8 cellular contexts compared by ENCODE assay signal in genomic region chr1:38817958-38818705, GRCh38. TPM values are rescaled to one million over a fixed set of nuclear protein-coding genes. Genes with fewer than 3 reads are reported as not detected.
DNase-seq lines count a peak whose midpoint lies in the region; ATAC-seq and TF ChIP-seq lines count a peak whose summit lies in the region.

No MANE protein-coding gene starts in this region.

- H3K27ac ChIP-seq in OCI-LY7 (ENCODE audit: low read depth, low read length, poor library complexity, severe bottlenecking) (no peak overlapping the region), right cardiac atrium (ENCODE audit: low read length) (no peak overlapping the region)

- intact Hi-C loops in OCI-LY7 (cut with micrococcal nuclease; ENCODE audit: unreplicated experiment) (no loop called here), right cardiac atrium (cut with DNase I) (loop anchor here in 1 of 4 donors (5.0 kb wide), 1 partner anchor 211 kb away; no protein-coding TSS in a partner anchor)

- WGBS in right cardiac atrium = 3% methylated on average over 79 of the region's 79 CpGs

- CTCF ChIA-PET in OCI-LY7 (lab: Charles Lee; ENCODE audit: unreplicated experiment) = no interaction called here

- H3K9me2 ChIP-seq in OCI-LY7 (ENCODE audit: insufficient read depth, low read length) = no peaks in the 10 kb centered on the region

- H3K27me3 ChIP-seq in right cardiac atrium (ENCODE audit: control insufficient read depth, insufficient read depth) = no peaks in the 10 kb centered on the region

- H3K36me3 ChIP-seq in OCI-LY7 (ENCODE audit: insufficient read depth, low read length) = no peaks in the 10 kb centered on the region

- ATAC-seq in right cardiac atrium (peak; percentile 64 to 82), HG03460 (IDR thresholded peaks at IDR 0.05; ENCODE audit: unreplicated experiment) (no peak), HG02623 (IDR thresholded peaks at IDR 0.05; ENCODE audit: unreplicated experiment) (no peak)

- no peaks in the 10 kb centered on the region for H3K4me1 ChIP-seq in OCI-LY7 (ENCODE audit: insufficient read depth, low read length, poor library complexity, severe bottlenecking)
- H3K4me1 ChIP-seq in right cardiac atrium (ENCODE audit: control insufficient read depth, insufficient read depth, low read length) = no peaks in the 10 kb centered on the region

- no peak overlapping the region for H3K4me2 ChIP-seq in OCI-LY7 (ENCODE audit: low read length)

- POLR2A ChIA-PET in OCI-LY7 (lab: Charles Lee) = no interaction called here

- TF ChIP-seq CTCF in OCI-LY7 (conservative IDR thresholded peaks at IDR 0.05; ENCODE audit: low read length) = peak; percentile 58

- H3K9me3 ChIP-seq in OCI-LY7 (ENCODE audit: low read length) (no peaks in the 10 kb centered on the region), right cardiac atrium (ENCODE audit: control insufficient read depth, low read length) (no peaks in the 10 kb centered on the region)

- H3K79me2 ChIP-seq in OCI-LY7 (ENCODE audit: insufficient read depth, low read depth, low read length) = no peaks in the 10 kb centered on the region

- H2AFZ ChIP-seq in OCI-LY7 (ENCODE audit: low read length) = no peak overlapping the region

- DNase-seq in GM03348 (ENCODE audit: low spot score) (peak; percentile 83), OCI-LY7 (ENCODE audit: low spot score) (no peak), right cardiac atrium (peak; percentile 25 to 79 (median 76)), superior temporal gyrus (ENCODE audit: extremely low spot score) (no peak)
- peak; percentile 64 for DNase-seq in activated naive CD4-positive, alpha-beta T cell treated with anti-CD3 and anti-CD28 coated beads, Interleukin-2, amount 50 U/mL, for 16 hours
- peak; percentile 63 for DNase-seq in stimulated activated CD4-positive, alpha-beta T cell treated with anti-CD3 and anti-CD28 coated beads, Interleukin-12 subunit alpha, Interleukin-12 subunit beta, amount 100 ng/mL, for 4 hours

- no peak overlapping the region for H3K4me3 ChIP-seq in OCI-LY7 (ENCODE audit: low read depth, low read length, poor library complexity, severe bottlenecking)
- H3K4me3 ChIP-seq in right cardiac atrium (ENCODE audit: low read length) = peak overlapping the region; percentile 32

- no TSS peak for BruUV-seq in OCI-LY7 (replicated peaks; lab: Mats Ljungman, UMichigan)

- no peaks in the 10 kb centered on the region for H4K20me1 ChIP-seq in OCI-LY7 (ENCODE audit: insufficient read depth, low read length)

RNA-seq across cellular contexts. Expression of gene RRAGC, which starts 41.4 kb away (rescaled TPM):
- total RNA-seq in OCI-LY7 (2014; rRNA removed; shearing (Covaris generic)) = 4.8 and 5.0 TPM in 2 replicates
- total RNA-seq in OCI-LY7 (2022) (19.1 and 19.6 TPM in 2 replicates), right cardiac atrium (10 to 100 TPM; 16.2 to 21.8 (median 18.7) TPM)
- polyA plus RNA-seq in right cardiac atrium = 12.5 TPM

RNA-seq across cellular contexts. Expression of gene MYCBP, which starts 55.0 kb away (rescaled TPM):
- 21.5 and 25.2 TPM in 2 replicates for total RNA-seq in OCI-LY7 (2014; rRNA removed; shearing (Covaris generic))
- 38.6 and 47.6 TPM in 2 replicates for total RNA-seq in OCI-LY7 (2022)
- total RNA-seq in right cardiac atrium = 10 to 100 TPM in 3 of 4 donors, 1 to 10 TPM in 1; 5.3 to 14.0 (median 11.4) TPM
- polyA plus RNA-seq in right cardiac atrium = 4.9 TPM

Comparison
In these comparisons a context has a peak if more than half of its experiments do, and no peak if none do; other contexts are left out.
1. DNase-seq: peak in GM03348 (single experiment), activated naive CD4-positive, alpha-beta T cell treated with anti-CD3 and anti-CD28 coated beads, Interleukin-2, amount 50 U/mL, for 16 hours (single experiment), right cardiac atrium (3 of 3) and stimulated activated CD4-positive, alpha-beta T cell treated with anti-CD3 and anti-CD28 coated beads, Interleukin-12 subunit alpha, Interleukin-12 subunit beta, amount 100 ng/mL, for 4 hours (single experiment); none in OCI-LY7 (single experiment) and superior temporal gyrus (single experiment).
2. ATAC-seq: peak in right cardiac atrium (2 of 2); none in HG03460 (single experiment) and HG02623 (single experiment).